Comparison of ENCODE assay signal across 21 cellular contexts in the genomic region with DNA sequence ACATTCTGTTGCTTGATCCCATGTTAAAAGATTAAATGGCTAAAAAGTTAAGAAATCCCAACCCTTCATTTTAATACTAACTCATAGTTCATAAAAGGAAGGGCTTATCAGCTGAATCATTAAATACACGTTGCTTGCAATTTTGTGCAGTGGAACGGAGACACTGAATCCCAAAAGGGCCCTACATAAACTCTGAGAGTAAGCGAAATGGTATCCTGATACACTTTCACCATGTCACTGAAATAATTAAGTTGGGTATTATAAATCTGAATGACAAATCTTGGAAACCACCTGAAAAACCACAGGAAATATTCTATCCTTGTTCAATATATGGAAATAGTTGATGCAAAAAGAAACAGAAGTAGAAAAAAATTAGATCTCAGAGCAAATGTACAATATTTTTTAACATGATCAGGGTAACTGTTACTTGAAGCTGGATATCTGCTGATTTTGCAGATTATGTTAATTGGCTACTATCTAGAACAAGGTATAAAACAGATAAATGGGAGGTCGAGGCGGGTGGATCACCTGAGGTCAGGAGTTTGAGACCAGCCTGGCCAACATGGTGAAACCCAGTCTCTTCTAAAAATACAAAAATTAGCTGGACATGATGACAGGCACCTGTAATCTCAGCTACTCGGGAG. TPM values are rescaled to one million over a fixed set of nuclear protein-coding genes. Genes with fewer than 3 reads are reported as not detected.
DNase-seq lines count a peak whose midpoint lies in the region; ATAC-seq and TF ChIP-seq lines count a peak whose summit lies in the region.
"Had no signal": no experiment of that assay in that cellular context is flagged by ENCODE, and none has a peak within 500 bp of the region (broad histone marks: within the 10 kb centered on the region; RNA-seq: fewer than 3 reads in every experiment).

No MANE protein-coding gene starts in this region.

- H3K4me3 ChIP-seq in choroid plexus epithelial cell (ENCODE audit: low read depth, low read length), result no peak overlapping the region
- no peak overlapping the region for H3K4me3 ChIP-seq in CD8-positive, alpha-beta memory T cell (ENCODE audit: low read length)
- H3K4me3 ChIP-seq in mesenchymal stem cell (ENCODE audit: insufficient read depth in 1 of 2, low read depth in 1 of 2, low read length in 2 of 2), result no peak overlapping the region
- H3K4me3 ChIP-seq: colonic mucosa, lung, sigmoid colon had no signal

- peaks cover 44% of the 10 kb centered on the region for H3K4me1 ChIP-seq in CD8-positive, alpha-beta memory T cell (ENCODE audit: insufficient read depth, low read length)
- H3K4me1 ChIP-seq in mesenchymal stem cell (ENCODE audit: control insufficient read depth, insufficient read depth, low read depth, low read length), result no peaks in the 10 kb centered on the region
- H3K4me1 ChIP-seq: colonic mucosa had no signal

- H3K4me3 Mint-ChIP-seq in activated naive CD4-positive, alpha-beta T cell treated with anti-CD3 and anti-CD28 coated beads, Interleukin-2, amount 50 U/mL, for 24 hours, result peak overlapping the region; percentile 83
- peak overlapping the region; percentile 11 to 47 for H3K4me3 Mint-ChIP-seq in stimulated activated naive B cell treated with anti-CD40 and anti-IgM and Interleukin-4, amounts not matched to agents 10 μg/mL and 1 μg/mL and 100 μg/mL, for 72 hours
- no peak overlapping the region for H3K4me3 Mint-ChIP-seq in CD8-positive, alpha-beta memory T cell
- H3K4me3 Mint-ChIP-seq: endodermal cell; stimulated activated effector memory CD8-positive, alpha-beta T cell treated with anti-CD3 and anti-CD28 coated beads, Interleukin-12 subunit alpha, Interleukin-12 subunit beta, amount 100 ng/mL, for 72 hours had no signal

- no peak overlapping the region for H2BK5ac ChIP-seq in mesenchymal stem cell (ENCODE audit: low read depth, low read length, poor library complexity, severe bottlenecking)

- no peak overlapping the region for H2BK12ac ChIP-seq in mesenchymal stem cell (ENCODE audit: low read length in 2 of 2)

- POLR2A ChIA-PET in CD8-positive, alpha-beta memory T cell (lab: Charles Lee), result no interaction called here

- H3K9me3 Mint-ChIP-seq in activated naive CD4-positive, alpha-beta T cell treated with anti-CD3 and anti-CD28 coated beads, Interleukin-2, amount 50 U/mL, for 24 hours, result peaks cover 18% of the 10 kb centered on the region
- H3K9me3 Mint-ChIP-seq in stimulated activated naive B cell treated with anti-CD40 and anti-IgM and Interleukin-4, amounts not matched to agents 10 μg/mL and 1 μg/mL and 100 μg/mL, for 72 hours, result peaks cover 0 to 4% of the 10 kb centered on the region in 2 donors
- peaks cover 0 to 2% (median 0%) of the 10 kb centered on the region in 5 donors for H3K9me3 Mint-ChIP-seq in CD8-positive, alpha-beta memory T cell
- H3K9me3 Mint-ChIP-seq: stimulated activated effector memory CD8-positive, alpha-beta T cell treated with anti-CD3 and anti-CD28 coated beads, Interleukin-12 subunit alpha, Interleukin-12 subunit beta, amount 100 ng/mL, for 72 hours had no signal

- H3K23ac ChIP-seq in mesenchymal stem cell (ENCODE audit: low read length in 2 of 2), result no peak overlapping the region

- no peak overlapping the region for H2AFZ ChIP-seq in mesenchymal stem cell (ENCODE audit: low read depth, low read length)
- H2AFZ ChIP-seq: parathyroid adenoma had no signal

- no peak overlapping the region for H4K8ac ChIP-seq in mesenchymal stem cell (ENCODE audit: low read length)

- no peak overlapping the region for H2BK120ac ChIP-seq in mesenchymal stem cell (ENCODE audit: low read depth, low read length)

- no peaks in the 10 kb centered on the region for H3K27me3 ChIP-seq in CD8-positive, alpha-beta memory T cell (ENCODE audit: insufficient read depth, low read length, poor library complexity, severe bottlenecking)
- H3K27me3 ChIP-seq in mesenchymal stem cell (ENCODE audit: control insufficient read depth in 1 of 2, insufficient read depth in 1 of 2, low read length in 2 of 2), result no peaks in the 10 kb centered on the region
- H3K27me3 ChIP-seq: colonic mucosa, sigmoid colon had no signal

- peak; percentile 49; the same call in 2 of the 3 replicates for ATAC-seq in SK-N-SH treated with all-trans-retinoic acid at 6 μM for 48 hours
- no peak for ATAC-seq in stimulated activated naive B cell treated with anti-CD40 and anti-IgM and Interleukin-4, amounts not matched to agents 10 μg/mL and 1 μg/mL and 100 μg/mL, for 72 hours (replicated peaks)
- ATAC-seq: stimulated activated effector memory CD8-positive, alpha-beta T cell treated with anti-CD3 and anti-CD28 coated beads, Interleukin-12 subunit alpha, Interleukin-12 subunit beta, amount 100 ng/mL, for 72 hours had no signal

- H4K91ac ChIP-seq in mesenchymal stem cell (ENCODE audit: low read length), result no peak overlapping the region

- H3K27ac Mint-ChIP-seq in activated naive CD4-positive, alpha-beta T cell treated with anti-CD3 and anti-CD28 coated beads, Interleukin-2, amount 50 U/mL, for 24 hours, result peak overlapping the region; percentile 94
- H3K27ac Mint-ChIP-seq in stimulated activated naive B cell treated with anti-CD40 and anti-IgM and Interleukin-4, amounts not matched to agents 10 μg/mL and 1 μg/mL and 100 μg/mL, for 72 hours, result peak overlapping the region; percentile 0
- H3K27ac Mint-ChIP-seq in CD8-positive, alpha-beta memory T cell, result no peak overlapping the region
- H3K27ac Mint-ChIP-seq: endodermal cell; stimulated activated effector memory CD8-positive, alpha-beta T cell treated with anti-CD3 and anti-CD28 coated beads, Interleukin-12 subunit alpha, Interleukin-12 subunit beta, amount 100 ng/mL, for 72 hours had no signal

- H3K14ac ChIP-seq in mesenchymal stem cell (ENCODE audit: low read length in 2 of 2), result no peak overlapping the region

- H3K36me3 Mint-ChIP-seq in activated naive CD4-positive, alpha-beta T cell treated with anti-CD3 and anti-CD28 coated beads, Interleukin-2, amount 50 U/mL, for 24 hours, result peaks cover 39% of the 10 kb centered on the region
- H3K36me3 Mint-ChIP-seq in stimulated activated naive B cell treated with anti-CD40 and anti-IgM and Interleukin-4, amounts not matched to agents 10 μg/mL and 1 μg/mL and 100 μg/mL, for 72 hours, result peaks cover 23 to 30% of the 10 kb centered on the region in 2 donors
- H3K36me3 Mint-ChIP-seq in CD8-positive, alpha-beta memory T cell, result peaks cover 8 to 12% (median 10%) of the 10 kb centered on the region in 3 donors
- H3K36me3 Mint-ChIP-seq: stimulated activated effector memory CD8-positive, alpha-beta T cell treated with anti-CD3 and anti-CD28 coated beads, Interleukin-12 subunit alpha, Interleukin-12 subunit beta, amount 100 ng/mL, for 72 hours had no signal

- H3K4me1 Mint-ChIP-seq in activated naive CD4-positive, alpha-beta T cell treated with anti-CD3 and anti-CD28 coated beads, Interleukin-2, amount 50 U/mL, for 24 hours, result peaks cover 92% of the 10 kb centered on the region
- peaks cover 33 to 56% of the 10 kb centered on the region in 2 donors for H3K4me1 Mint-ChIP-seq in stimulated activated naive B cell treated with anti-CD40 and anti-IgM and Interleukin-4, amounts not matched to agents 10 μg/mL and 1 μg/mL and 100 μg/mL, for 72 hours
- peaks cover 47 to 75% (median 73%) of the 10 kb centered on the region in 3 donors for H3K4me1 Mint-ChIP-seq in CD8-positive, alpha-beta memory T cell
- H3K4me1 Mint-ChIP-seq: endodermal cell had no signal

- H3K18ac ChIP-seq in mesenchymal stem cell (ENCODE audit: low read depth in 1 of 2, low read length in 2 of 2), result no peak overlapping the region

- H3K79me1 ChIP-seq in mesenchymal stem cell (replicated peaks; ENCODE audit: low read length, poor library complexity, severe bottlenecking), result peaks cover 5% of the 10 kb centered on the region

- WGBS in mesenchymal stem cell, result 95% methylated on average over 5 of the region's 6 CpGs

- H3K27ac ChIP-seq in CD8-positive, alpha-beta memory T cell (ENCODE audit: low read depth, low read length), result no peak overlapping the region
- H3K27ac ChIP-seq in mesenchymal stem cell (ENCODE audit: low read length, poor library complexity, severe bottlenecking), result no peak overlapping the region
- H3K27ac ChIP-seq: colonic mucosa, parathyroid adenoma, sigmoid colon had no signal

- no peaks in the 10 kb centered on the region for H3K36me3 ChIP-seq in CD8-positive, alpha-beta memory T cell (ENCODE audit: insufficient read depth, low read length)
- peaks cover 0 to 2% of the 10 kb centered on the region in 2 experiments for H3K36me3 ChIP-seq in mesenchymal stem cell (ENCODE audit: control insufficient read depth in 1 of 2, insufficient read depth in 2 of 2, low read depth in 1 of 2, low read length in 2 of 2)
- H3K36me3 ChIP-seq: colonic mucosa, sigmoid colon had no signal

- TF ChIP-seq CTCF in choroid plexus epithelial cell (conservative IDR thresholded peaks at IDR 0.05; ENCODE audit: low read depth, low read length), result no peak

- no peak overlapping the region for H3K4me2 ChIP-seq in mesenchymal stem cell (ENCODE audit: low read length, poor library complexity, severe bottlenecking)

- DNase-seq in activated naive CD4-positive, alpha-beta T cell treated with anti-CD3 and anti-CD28 coated beads, Interleukin-2, amount 50 U/mL, for 16 hours, result no peak
- DNase-seq in choroid plexus epithelial cell (ENCODE audit: low read depth), result peak; percentile 33
- DNase-seq in stimulated activated naive B cell treated with anti-CD40 and anti-IgM and Interleukin-4, amounts not matched to agents 10 μg/mL and 1 μg/mL and 100 μg/mL, for 72 hours, result no peak
- DNase-seq in CD8-positive, alpha-beta memory T cell, result no peak
- DNase-seq in NCI-H1930 (lab: John Stamatoyannopoulos, UW), result no peak
- no peak for DNase-seq in mesenchymal stem cell
- DNase-seq: activated gamma-delta T cell treated with Interleukin-2 at 50 U/mL for 16 hours, colonic mucosa, DMS79 treated with DMSO at 0.1 percent for 48 hours, endodermal cell, KBM-7, MV-4-11, NCI-H187 treated with DMSO at 0.1 percent for 48 hours, NCI-H446, sigmoid colon, trophoblast cell had no signal

- H2BK15ac ChIP-seq in mesenchymal stem cell (ENCODE audit: low read depth, poor library complexity, severe bottlenecking), result no peak overlapping the region

- no peak overlapping the region for H3K4ac ChIP-seq in mesenchymal stem cell (ENCODE audit: low read depth in 1 of 2, low read length in 2 of 2)

- H3K27me3 Mint-ChIP-seq in activated naive CD4-positive, alpha-beta T cell treated with anti-CD3 and anti-CD28 coated beads, Interleukin-2, amount 50 U/mL, for 24 hours, result no peaks in the 10 kb centered on the region
- no peaks in the 10 kb centered on the region for H3K27me3 Mint-ChIP-seq in stimulated activated naive B cell treated with anti-CD40 and anti-IgM and Interleukin-4, amounts not matched to agents 10 μg/mL and 1 μg/mL and 100 μg/mL, for 72 hours
- no peaks in the 10 kb centered on the region for H3K27me3 Mint-ChIP-seq in CD8-positive, alpha-beta memory T cell

- no peaks in the 10 kb centered on the region for H3K9me3 ChIP-seq in CD8-positive, alpha-beta memory T cell (ENCODE audit: low read length)
- no peaks in the 10 kb centered on the region for H3K9me3 ChIP-seq in mesenchymal stem cell (ENCODE audit: control insufficient read depth, low read length)
- H3K9me3 ChIP-seq: colonic mucosa, sigmoid colon had no signal

- H2AK5ac ChIP-seq in mesenchymal stem cell (ENCODE audit: low read length, severe bottlenecking), result no peak overlapping the region

- no peak overlapping the region for H3K9ac ChIP-seq in mesenchymal stem cell (ENCODE audit: low read length)
- H3K9ac ChIP-seq: parathyroid adenoma had no signal

- CTCF ChIA-PET in CD8-positive, alpha-beta memory T cell (lab: Charles Lee), result interaction anchor here (1.2 kb wide), 3 partner anchors 12 to 178 kb away, joined by 3 to 4 read pairs (median 4); no protein-coding TSS in a partner anchor

RNA-seq across cellular contexts. Expression of a gene that starts 55.1 kb away (rescaled TPM):
- total RNA-seq in CD8-positive, alpha-beta memory T cell, result 10 to 100 TPM; 15.6 to 15.9 TPM
- polyA plus RNA-seq in CD8-positive, alpha-beta memory T cell, result 11.1 TPM
- polyA plus RNA-seq in mesenchymal stem cell (2013, experiment 1 of 2), result 33.4 TPM
- 31.6 TPM for polyA plus RNA-seq in mesenchymal stem cell (2013, experiment 2 of 2)

Comparison
In these comparisons a context has a peak if more than half of its experiments do, and no peak if none do; other contexts are left out.
1. H3K27ac Mint-ChIP-seq: peak in activated naive CD4-positive, alpha-beta T cell treated with anti-CD3 and anti-CD28 coated beads, Interleukin-2, amount 50 U/mL, for 24 hours (single experiment) and stimulated activated naive B cell treated with anti-CD40 and anti-IgM and Interleukin-4, amounts not matched to agents 10 μg/mL and 1 μg/mL and 100 μg/mL, for 72 hours (single experiment); none in CD8-positive, alpha-beta memory T cell (0 of 8).
2. H3K4me3 Mint-ChIP-seq: peak in activated naive CD4-positive, alpha-beta T cell treated with anti-CD3 and anti-CD28 coated beads, Interleukin-2, amount 50 U/mL, for 24 hours (single experiment) and stimulated activated naive B cell treated with anti-CD40 and anti-IgM and Interleukin-4, amounts not matched to agents 10 μg/mL and 1 μg/mL and 100 μg/mL, for 72 hours (2 of 2); none in CD8-positive, alpha-beta memory T cell (0 of 7).